13 cellular contexts compared by ENCODE assay signal in the genomic region with DNA sequence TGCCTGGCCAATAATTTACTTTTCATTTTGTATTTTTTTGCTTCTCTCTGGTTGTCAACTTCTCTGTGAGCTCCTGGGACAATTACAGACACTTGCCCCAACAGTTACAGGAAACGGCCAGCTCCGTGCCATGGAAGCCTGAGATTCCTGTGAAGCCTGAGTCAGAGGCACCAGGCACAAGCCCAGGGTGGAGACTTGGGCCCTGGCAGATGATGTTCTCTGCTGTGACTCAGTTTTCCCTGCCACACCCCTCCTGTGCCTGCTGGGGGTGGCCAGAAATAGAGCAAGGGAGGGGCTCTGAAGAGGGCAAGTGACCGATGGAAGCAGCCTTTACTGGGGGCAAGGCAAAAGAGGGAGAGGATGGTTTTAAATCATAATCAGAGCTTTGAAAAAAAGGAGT. TPM values are rescaled to one million over a fixed set of nuclear protein-coding genes. Genes with fewer than 3 reads are reported as not detected.
DNase-seq lines count a peak whose midpoint lies in the region; TF ChIP-seq lines count a peak whose summit lies in the region.
"Had no signal": no experiment of that assay in that cellular context is flagged by ENCODE, and none has a peak within 500 bp of the region (broad histone marks: within the 10 kb centered on the region; RNA-seq: fewer than 3 reads in every experiment).

No MANE protein-coding gene starts in this region.

- H3K9me2 ChIP-seq in PC-9 (ENCODE audit: insufficient read depth): no peaks in the 10 kb centered on the region

- no peaks in the 10 kb centered on the region for H3K9me3 ChIP-seq in PC-9 (ENCODE audit: insufficient read depth, low read depth)

- H3F3A ChIP-seq in PC-9 (ENCODE audit: insufficient read depth, low read depth): peaks cover 30% of the 10 kb centered on the region; the same call in 1 of the 2 replicates

- H3K36me3 ChIP-seq in PC-9 (ENCODE audit: low read depth): 0 out of 2 replicates have a peak, but pooled peaks cover 4% of the 10 kb centered on the region

- no peaks in the 10 kb centered on the region for H3K27me3 ChIP-seq in PC-9 (ENCODE audit: insufficient read depth, low read depth)

- peaks cover 17% of the 10 kb centered on the region for H3K36me3 Mint-ChIP-seq in osteocyte (ENCODE audit: unreplicated experiment)
- H3K36me3 Mint-ChIP-seq: natural killer cell treated with Interleukin-12 subunit alpha and Interleukin-12 subunit beta and Interleukin-15 and Interleukin-18, amount 100 ng/mL, for 72 hours had no signal

- H3K4me3 ChIP-seq in PC-9: no peak overlapping the region
- no peak overlapping the region for H3K4me3 ChIP-seq in fibroblast of mammary gland (ENCODE audit: control insufficient read depth, low read depth, low read length)

- no peaks in the 10 kb centered on the region for H3K9me3 Mint-ChIP-seq in osteocyte (ENCODE audit: unreplicated experiment)
- H3K9me3 Mint-ChIP-seq: natural killer cell treated with Interleukin-12 subunit alpha and Interleukin-12 subunit beta and Interleukin-15 and Interleukin-18, amount 100 ng/mL, for 72 hours had no signal

- peak overlapping the region; percentile 20 for H3K4me3 Mint-ChIP-seq in osteocyte (ENCODE audit: unreplicated experiment)
- H3K4me3 Mint-ChIP-seq: natural killer cell treated with Interleukin-12 subunit alpha and Interleukin-12 subunit beta and Interleukin-15 and Interleukin-18, amount 100 ng/mL, for 72 hours; T-helper 17 cell had no signal

- H3K4me1 ChIP-seq in PC-9 (replicated peaks; ENCODE audit: insufficient read depth): peaks cover 19% of the 10 kb centered on the region

- H2AFZ ChIP-seq in PC-9: no peak overlapping the region

- peaks cover 16% of the 10 kb centered on the region; the same call in 1 of the 2 replicates for H4K20me1 ChIP-seq in PC-9 (ENCODE audit: insufficient read depth)

- POLR2A ChIA-PET in PC-9 (lab: Charles Lee; ENCODE audit: unreplicated experiment): interaction anchor here (0.6 to 1.0 kb wide), 4 partner anchors 18 to 91 kb away, joined by 5 to 9 read pairs (median 6); a partner anchor contains a TSS

- CTCF ChIA-PET in PC-9 (lab: Charles Lee): interaction anchor here (0.6 kb wide), 1 partner anchor 97 kb away, joined by 3 read pairs; no protein-coding TSS in a partner anchor

- peak; percentile 94 for DNase-seq in AG08396 (ENCODE audit: low spot score)
- peak; percentile 82 to 85 for DNase-seq in PC-9
- DNase-seq in fibroblast of mammary gland (ENCODE audit: low read depth): peak; percentile 92
- DNase-seq in osteocyte (ENCODE audit: extremely low spot score, unreplicated experiment): peak; percentile 90
- no peak for DNase-seq in activated CD8-positive, alpha-beta memory T cell treated with anti-CD3 and anti-CD28 coated beads for 24 hours
- no peak for DNase-seq in NCI-H510A treated with DMSO at 0.1 percent for 48 hours (lab: John Stamatoyannopoulos, UW)
- no peak for DNase-seq in GM19238 (ENCODE audit: insufficient read length, low spot score)
- no peak for DNase-seq in NCI-H2081 (lab: John Stamatoyannopoulos, UW)
- DNase-seq: caudate nucleus, T-helper 17 cell had no signal

- peak overlapping the region; percentile 90 for H3K27ac ChIP-seq in PC-9

- H3K27me3 Mint-ChIP-seq in osteocyte (ENCODE audit: unreplicated experiment): no peaks in the 10 kb centered on the region
- H3K27me3 Mint-ChIP-seq: natural killer cell treated with Interleukin-12 subunit alpha and Interleukin-12 subunit beta and Interleukin-15 and Interleukin-18, amount 100 ng/mL, for 72 hours; T-helper 17 cell had no signal

- H3K27ac Mint-ChIP-seq in osteocyte (ENCODE audit: unreplicated experiment): peak overlapping the region; percentile 100
- H3K27ac Mint-ChIP-seq: natural killer cell treated with Interleukin-12 subunit alpha and Interleukin-12 subunit beta and Interleukin-15 and Interleukin-18, amount 100 ng/mL, for 72 hours; T-helper 17 cell had no signal

- peak overlapping the region; percentile 48 for H3K4me2 ChIP-seq in PC-9

- intact Hi-C loops in PC-9 (cut with micrococcal nuclease; ENCODE audit: unreplicated experiment): loop anchor here (2.0 kb wide), 1 partner anchor 21 kb away; a partner anchor contains a TSS

- H3K79me2 ChIP-seq in PC-9 (ENCODE audit: low read depth): no peaks in the 10 kb centered on the region

- H3K4me1 Mint-ChIP-seq in osteocyte (ENCODE audit: unreplicated experiment): peaks cover 46% of the 10 kb centered on the region
- H3K4me1 Mint-ChIP-seq: T-helper 17 cell had no signal

- TSS peak; percentile 95 for BruUV-seq in PC-9 (replicated peaks; lab: Mats Ljungman, UMichigan)

- TF ChIP-seq CTCF in PC-9 (conservative IDR thresholded peaks at IDR 0.05): no peak
- no peak for TF ChIP-seq CTCF in fibroblast of mammary gland (conservative IDR thresholded peaks at IDR 0.05; ENCODE audit: control insufficient read depth, insufficient read depth, low read depth, low read length)
- no peak for TF ChIP-seq CTCF in osteocyte (IDR thresholded peaks at IDR 0.05)

RNA-seq across cellular contexts. Expression of a gene that starts 4.9 kb away (rescaled TPM):
- 0.79 and 1.1 TPM in 2 replicates for total RNA-seq in PC-9 (2021)
- 0.47 and 1.3 TPM in 2 replicates for total RNA-seq in osteocyte
- total RNA-seq: G401, H4 had no signal

RNA-seq across cellular contexts. Expression of a gene that starts 13.7 kb away (rescaled TPM):
- total RNA-seq in PC-9 (2021) (97.6 and 106 TPM in 2 replicates), osteocyte (408 and 430 TPM in 2 replicates)

RNA-seq across cellular contexts. Expression of a gene that starts 20.8 kb away (rescaled TPM):
- 60.1 and 62.9 TPM in 2 replicates for total RNA-seq in PC-9 (2021)
- 77.8 and 77.9 TPM in 2 replicates for total RNA-seq in osteocyte

Comparison
In these comparisons a context has a peak if more than half of its experiments do, and no peak if none do; other contexts are left out.
1. DNase-seq: peak in AG08396 (single experiment), PC-9 (2 of 2), fibroblast of mammary gland (single experiment) and osteocyte (single experiment); none in activated CD8-positive, alpha-beta memory T cell treated with anti-CD3 and anti-CD28 coated beads for 24 hours (single experiment), NCI-H510A treated with DMSO at 0.1 percent for 48 hours (single experiment), GM19238 (single experiment) and NCI-H2081 (0 of 2).